ENCODE assay signal across 17 cellular contexts in the genomic region with DNA sequence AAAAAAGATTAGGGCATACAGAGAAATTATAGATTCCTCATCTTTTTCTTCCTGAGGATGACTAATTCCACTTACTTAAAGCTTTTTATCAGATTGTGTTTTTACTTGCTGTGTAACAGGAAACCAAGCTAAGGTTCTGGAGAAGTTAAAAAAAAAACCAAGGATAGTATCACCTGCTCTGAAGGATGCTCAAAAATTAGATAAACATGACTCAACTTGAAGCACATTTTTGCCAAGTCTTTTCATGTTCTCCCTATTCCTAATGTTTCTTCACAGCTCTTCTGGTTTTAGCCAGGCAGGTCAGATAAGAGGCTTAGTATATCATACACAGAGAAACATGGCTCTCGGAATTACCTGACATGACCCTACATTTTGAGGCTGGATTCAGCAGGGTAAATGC.
DNase-seq lines count a peak whose midpoint lies in the region; FAIRE-seq and TF ChIP-seq lines count a peak whose summit lies in the region.
"Had no signal": no experiment of that assay in that cellular context is flagged by ENCODE, and none has a peak within 500 bp of the region (broad histone marks: within the 10 kb centered on the region; RNA-seq: fewer than 3 reads in every experiment).

No MANE protein-coding gene starts in this region.

- 42 to 56% methylated on average over 1 of the region's 1 CpG for WGBS in esophagus squamous epithelium, 2 donors

- DNase-seq in DMS79 (lab: John Stamatoyannopoulos, UW) (peak; percentile 67), H54 (ENCODE audit: insufficient read length, low spot score) (no peak), SK-N-DZ (ENCODE audit: low spot score) (peak; percentile 9), esophagus squamous epithelium (lab: John Stamatoyannopoulos, UW) (no peak), occipital lobe (lab: John Stamatoyannopoulos, UW) (no peak), COR-L47 (lab: John Stamatoyannopoulos, UW) (no peak), left ventricle myocardium inferior (no peak)
- DNase-seq: activated CD4-positive, alpha-beta T cell treated with anti-CD3 and anti-CD28 coated beads, Interleukin-2, amount 10 ng/mL, durations not matched to agents 7 days and 5 days; CD4-positive, alpha-beta T cell; effector CD8-positive, alpha-beta T cell; HCEC 1CT; Kasumi-1; NCI-H1105 treated with DMSO at 0.1 percent for 48 hours; SJCRH30; stimulated activated CD4-positive, alpha-beta T cell treated with anti-CD3 and anti-CD28 coated beads, Interleukin-1b, Interleukin-23, amount 100 ng/mL, for 48 hours had no signal

- H3K4me1 ChIP-seq in esophagus squamous epithelium (peaks cover 0 to 22% (median 6%) of the 10 kb centered on the region in 3 donors), left ventricle myocardium inferior (peaks cover 28% of the 10 kb centered on the region)

- H3K27me3 ChIP-seq in esophagus squamous epithelium (no peaks in the 10 kb centered on the region), left ventricle myocardium inferior (ENCODE audit: low read depth) (no peaks in the 10 kb centered on the region)
- H3K27me3 ChIP-seq: neutrophil, SJCRH30 had no signal

- intact Hi-C loops in esophagus squamous epithelium (cut with DNase I) (no loop called here), left ventricle myocardium inferior (cut with micrococcal nuclease) (no loop called here)

- H3K27ac ChIP-seq in esophagus squamous epithelium = peak overlapping the region in 3 of 4 donors; percentile 20 to 35 (median 28)
- no peak overlapping the region for H3K27ac ChIP-seq in left ventricle myocardium inferior (replicated peaks)
- H3K27ac ChIP-seq: neutrophil, SJCRH30, VCaP had no signal

- no peaks in the 10 kb centered on the region for H3K9me3 ChIP-seq in esophagus squamous epithelium
- H3K9me3 ChIP-seq in left ventricle myocardium inferior (replicated peaks) = no peaks in the 10 kb centered on the region
- H3K9me3 ChIP-seq: neutrophil, SJCRH30 had no signal

- TF ChIP-seq CTCF in esophagus squamous epithelium (IDR thresholded peaks at IDR 0.05) (no peak), left ventricle myocardium inferior (IDR thresholded peaks at IDR 0.05; ENCODE audit: borderline replicate concordance) (no peak)

- no peak overlapping the region for H3K4me3 ChIP-seq in esophagus squamous epithelium
- no peak overlapping the region for H3K4me3 ChIP-seq in left ventricle myocardium inferior
- H3K4me3 ChIP-seq: SJCRH30 had no signal

- H3K36me3 ChIP-seq in esophagus squamous epithelium = peaks cover 0 to 6% (median 0%) of the 10 kb centered on the region in 3 donors
- H3K36me3 ChIP-seq in left ventricle myocardium inferior = no peaks in the 10 kb centered on the region
- H3K36me3 ChIP-seq: neutrophil, SJCRH30 had no signal

- peak; percentile 20 for FAIRE-seq in H54 (lab: Jason Lieb, UNC)

- TF ChIP-seq POLR2A in H54 (IDR thresholded peaks at IDR 0.05; ENCODE audit: low read depth, low read length) (no peak), esophagus squamous epithelium (IDR thresholded peaks at IDR 0.05) (no peak)

Comparison
In these comparisons a context has a peak if more than half of its experiments do, and no peak if none do; other contexts are left out.
1. DNase-seq: peak in DMS79 (single experiment) and SK-N-DZ (single experiment); none in H54 (single experiment), esophagus squamous epithelium (single experiment), occipital lobe (single experiment), COR-L47 (single experiment) and left ventricle myocardium inferior (single experiment).